Comparison of ENCODE assay signal across 8 cellular contexts in the genomic region with DNA sequence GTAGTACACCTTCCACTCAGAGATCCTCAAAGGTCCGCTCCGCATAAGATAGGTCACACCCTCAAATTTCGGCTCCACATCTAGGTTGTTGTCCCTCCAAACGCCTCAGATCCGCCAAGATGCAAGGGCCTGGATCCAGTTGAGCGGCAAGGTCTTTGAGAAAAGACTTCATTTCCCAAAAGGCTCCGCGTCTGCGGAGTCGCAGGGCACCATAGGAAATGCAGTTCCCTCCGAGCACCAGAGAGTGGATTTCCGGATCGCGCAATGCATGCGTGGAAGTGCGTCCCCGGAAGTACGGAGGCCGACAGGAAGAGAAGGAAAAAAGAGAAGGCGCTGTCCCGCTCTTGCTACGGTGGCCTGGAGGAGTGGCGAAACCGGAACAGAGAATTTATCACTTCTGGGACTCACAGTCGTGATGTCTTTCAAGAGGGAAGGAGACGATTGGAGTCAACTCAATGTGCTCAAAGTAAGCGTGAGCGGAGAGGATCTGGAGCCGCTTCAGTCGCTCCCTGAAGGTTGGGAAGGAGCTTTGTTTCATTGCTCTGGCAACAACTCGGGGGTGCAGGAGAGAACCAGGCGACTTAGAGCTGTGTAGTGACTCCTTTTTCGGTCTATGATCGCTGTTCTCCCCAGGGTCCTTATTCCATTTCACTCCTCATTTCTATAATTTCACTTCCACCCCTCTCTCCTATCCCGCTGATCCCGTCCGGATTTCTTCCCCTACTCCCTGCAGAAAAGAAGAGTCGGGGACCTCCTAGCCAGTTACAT. TPM values are rescaled to one million over a fixed set of nuclear protein-coding genes. Genes with fewer than 3 reads are reported as not detected.
DNase-seq lines count a peak whose midpoint lies in the region; ATAC-seq and TF ChIP-seq lines count a peak whose summit lies in the region.

A gene with protein sequence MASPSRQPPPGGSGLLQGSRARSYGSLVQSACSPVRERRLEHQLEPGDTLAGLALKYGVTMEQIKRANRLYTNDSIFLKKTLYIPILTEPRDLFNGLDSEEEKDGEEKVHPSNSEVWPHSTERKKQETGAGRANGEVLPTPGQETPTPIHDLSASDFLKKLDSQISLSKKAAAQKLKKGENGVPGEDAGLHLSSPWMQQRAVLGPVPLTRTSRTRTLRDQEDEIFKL (minus strand): TSS at position 165 of the 768 bp plus-strand sequence. CDS start 644 bp downstream, outside the sequence.
A gene with protein sequence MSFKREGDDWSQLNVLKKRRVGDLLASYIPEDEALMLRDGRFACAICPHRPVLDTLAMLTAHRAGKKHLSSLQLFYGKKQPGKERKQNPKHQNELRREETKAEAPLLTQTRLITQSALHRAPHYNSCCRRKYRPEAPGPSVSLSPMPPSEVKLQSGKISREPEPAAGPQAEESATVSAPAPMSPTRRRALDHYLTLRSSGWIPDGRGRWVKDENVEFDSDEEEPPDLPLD (plus strand): TSS at position 407 of the 768 bp plus-strand sequence. CDS start 9 bp downstream, at position 416.

- ATAC-seq in HG02852 (IDR thresholded peaks at IDR 0.05; ENCODE audit: unreplicated experiment) (peak; percentile 84), T-cell (replicated peaks in 1 of 4) (peak; percentile 95 to 98 (median 96)), heart right ventricle (peak; percentile 92 to 97 (median 96))

- no peaks in the 10 kb centered on the region for H3K27me3 ChIP-seq in heart right ventricle
- H3K27me3 ChIP-seq in transverse colon, result no peaks in the 10 kb centered on the region

- peak within 1 kb of the TSS; percentile 94 to 98 for H3K27ac Mint-ChIP-seq in T-cell

- peak within 1 kb of the TSS; percentile 85 to 99 (median 98) for H3K4me3 Mint-ChIP-seq in T-cell

- CTCF ChIA-PET in T-cell (lab: Charles Lee), result interaction anchor here (0.5 to 2.0 kb wide), 5 partner anchors 9 to 72 kb away, joined by 3 to 12 read pairs (median 4); a partner anchor contains a TSS

- H3K36me3 Mint-ChIP-seq in T-cell, result peaks cover 46% of the 10 kb centered on the region

- peak; percentile 62 for TF ChIP-seq POLR2A in transverse colon (IDR thresholded peaks at IDR 0.05)

- H3K4me3 ChIP-seq in heart right ventricle (peak within 1 kb of the TSS; percentile 58 to 92 (median 78)), transverse colon (peak within 1 kb of the TSS; percentile 47 to 94 (median 78))

- H3K4me1 Mint-ChIP-seq in T-cell, result peaks cover 54 to 58% (median 55%) of the 10 kb centered on the region in 3 donors

- DNase-seq in GM13976 (ENCODE audit: low spot score), result peak; percentile 92
- DNase-seq in NCI-H146 (lab: John Stamatoyannopoulos, UW), result peak; percentile 98
- peak; percentile 91 to 98 (median 96) for DNase-seq in T-cell
- peak; percentile 99 for DNase-seq in amniotic epithelial cell (ENCODE audit: low read depth)
- DNase-seq in heart right ventricle, result peak; percentile 91 to 99
- peak; percentile 99 for DNase-seq in pons (ENCODE audit: low spot score)
- peak; percentile 98 for DNase-seq in transverse colon

- H3K4me1 ChIP-seq in heart right ventricle, result peaks cover 6 to 46% (median 24%) of the 10 kb centered on the region in 9 donors
- H3K4me1 ChIP-seq in transverse colon, result peaks cover 6 to 25% (median 20%) of the 10 kb centered on the region in 4 donors

- TF ChIP-seq CTCF in GM13976 (IDR thresholded peaks at IDR 0.05; ENCODE audit: borderline replicate concordance, control extremely low read depth, extremely low read depth, insufficient read depth, missing control alignments), result no peak
- TF ChIP-seq CTCF in heart right ventricle (IDR thresholded peaks at IDR 0.05), result peak in 3 of 9 donors; percentile 14 to 19 (median 17)
- TF ChIP-seq CTCF in transverse colon (IDR thresholded peaks at IDR 0.05), result peak in 3 of 5 experiments; percentile 14 to 58 (median 49)

- POLR2A ChIA-PET in T-cell (lab: Charles Lee), result interaction anchor here in 1 of 2 donors (1.1 kb wide), 1 partner anchor 24 kb away, joined by 5 read pairs; a partner anchor contains a TSS

- intact Hi-C loops in heart right ventricle (cut with DNase I) (no loop called here), transverse colon (cut with DNase I; ENCODE audit: low total_unique reads) (loop anchor here (1.0 kb wide), 1 partner anchor 24 kb away; no protein-coding TSS in a partner anchor)

- TF ChIP-seq EP300 in transverse colon (IDR thresholded peaks at IDR 0.05; ENCODE audit: low read depth), result peak; percentile 44

- H3K9me3 Mint-ChIP-seq in T-cell, result no peaks in the 10 kb centered on the region

- peaks cover 0 to 3% of the 10 kb centered on the region in 2 donors for H3K27me3 Mint-ChIP-seq in T-cell

- 0 to 1% methylated on average over 38 of the region's 38 CpGs for WGBS in heart right ventricle, 2 donors
- 0 to 1% methylated on average over 2 to 38 of the region's 38 CpGs for WGBS in transverse colon (ENCODE audit: low coverage in 1 of 2), 2 donors

- in situ Hi-C loops in GM13976 (cut with MboI; ENCODE audit: low sequenced_read_pairs, unreplicated experiment), result no loop called here
- in situ Hi-C loops in transverse colon (cut with MboI; ENCODE audit: low pct_ligation_motif_present in 1 of 4, low pct_unique_long_range_greater_than_20kb in 1 of 4, low sequenced_read_pairs in 3 of 4), result loop anchor here in 1 of 4 donors (25.0 kb wide), 1 partner anchor 129 kb away; a partner anchor contains a TSS

- H3K36me3 ChIP-seq in heart right ventricle (peaks cover 0 to 72% (median 6%) of the 10 kb centered on the region in 9 donors), transverse colon (peaks cover 0 to 12% (median under 1%) of the 10 kb centered on the region in 4 donors)

- no peaks in the 10 kb centered on the region for H3K9me3 ChIP-seq in heart right ventricle
- no peaks in the 10 kb centered on the region for H3K9me3 ChIP-seq in transverse colon

- H3K27ac ChIP-seq in heart right ventricle, result peak within 1 kb of the TSS; percentile 57 to 94 (median 92)
- peak within 1 kb of the TSS; percentile 84 to 94 (median 88) for H3K27ac ChIP-seq in transverse colon

RNA-seq across cellular contexts. Expression of the first gene that starts in this region (rescaled TPM):
- total RNA-seq in T-cell (1 to 10 TPM in 3 of 5 donors, under 1 TPM in 2; 0.68 to 3.2 (median 2.3) TPM), heart right ventricle (10 to 100 TPM; 11.4 to 16.5 (median 13.3) TPM), transverse colon (10 to 100 TPM in 1 of 4 donors, 1 to 10 TPM in 3; 1.4 to 15.7 (median 7.3) TPM)
- 1 to 10 TPM; 5.7 to 8.5 TPM for polyA plus RNA-seq in heart right ventricle

RNA-seq across cellular contexts. Expression of the second gene that starts in this region (rescaled TPM):
- total RNA-seq in T-cell (10 to 100 TPM; 35.4 to 60.4 (median 52.4) TPM), heart right ventricle (10 to 100 TPM; 12.9 to 26.6 (median 18.3) TPM), transverse colon (10 to 100 TPM in 3 of 4 donors, 1 to 10 TPM in 1; 9.0 to 35.4 (median 25.1) TPM)
- polyA plus RNA-seq in heart right ventricle, result 10 to 100 TPM; 52.3 to 57.6 TPM

Comparison
In these comparisons a context has a peak if more than half of its experiments do, and no peak if none do; other contexts are left out.
1. Peak in every context shown above with its lines: DNase-seq, ATAC-seq, H3K4me3 ChIP-seq and H3K27ac ChIP-seq.